ENCODE assay signal across 1 cellular context in the genomic region with DNA sequence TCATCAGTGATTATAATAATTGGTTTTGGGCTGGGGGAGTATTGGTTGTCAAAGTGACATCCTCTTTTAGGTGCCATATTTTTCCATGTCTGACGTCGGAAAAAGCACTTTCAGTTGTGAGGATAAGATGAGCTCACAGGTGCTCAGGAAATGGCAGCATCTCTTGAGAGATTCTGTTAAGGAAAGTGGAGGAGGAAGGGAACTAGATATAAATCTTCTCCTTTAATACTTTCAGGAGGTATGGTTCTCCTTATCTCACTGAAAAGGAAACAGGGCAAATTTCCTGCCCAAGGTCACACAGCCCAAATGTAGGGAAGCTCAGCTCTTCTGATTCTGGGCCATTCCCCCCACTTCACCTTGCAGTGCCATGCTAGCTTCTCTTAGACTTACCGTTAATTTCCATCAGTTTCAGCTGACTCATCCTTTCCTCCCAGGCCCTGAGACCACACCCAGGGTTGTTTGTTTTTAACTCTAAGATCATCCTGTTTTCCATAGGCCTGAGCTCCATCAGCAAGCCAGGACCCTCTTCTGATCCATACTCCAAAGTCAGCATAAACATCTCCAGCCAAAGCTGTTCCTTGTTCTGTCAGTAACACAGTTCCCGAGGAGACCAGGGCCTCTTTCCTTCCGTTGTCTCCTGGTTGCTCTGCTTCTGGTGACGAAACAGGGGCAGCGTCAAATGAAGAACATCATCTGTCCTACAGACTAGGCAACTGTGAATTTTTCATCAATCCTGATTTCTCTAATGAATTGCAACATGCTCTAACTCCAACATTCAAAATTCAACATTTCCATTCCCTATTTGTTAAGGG.
TF ChIP-seq lines count a peak whose summit lies in the region.

No MANE protein-coding gene starts in this region.

TF ChIP-seq in GM12878, 131 proteins besides CTCF, POLR2A, EP300 and RAD21 (continued from another document):
- TF ChIP-seq, protein P1, sequence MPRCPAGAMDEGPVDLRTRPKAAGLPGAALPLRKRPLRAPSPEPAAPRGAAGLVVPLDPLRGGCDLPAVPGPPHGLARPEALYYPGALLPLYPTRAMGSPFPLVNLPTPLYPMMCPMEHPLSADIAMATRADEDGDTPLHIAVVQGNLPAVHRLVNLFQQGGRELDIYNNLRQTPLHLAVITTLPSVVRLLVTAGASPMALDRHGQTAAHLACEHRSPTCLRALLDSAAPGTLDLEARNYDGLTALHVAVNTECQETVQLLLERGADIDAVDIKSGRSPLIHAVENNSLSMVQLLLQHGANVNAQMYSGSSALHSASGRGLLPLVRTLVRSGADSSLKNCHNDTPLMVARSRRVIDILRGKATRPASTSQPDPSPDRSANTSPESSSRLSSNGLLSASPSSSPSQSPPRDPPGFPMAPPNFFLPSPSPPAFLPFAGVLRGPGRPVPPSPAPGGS (IDR thresholded peaks at IDR 0.05; ENCODE audit: borderline replicate concordance, insufficient read depth, low read depth, low read length, poor library complexity, severe bottlenecking) = no peak
- 0 out of 2 replicates have a peak, but pooled peaks have one; percentile 12 for TF ChIP-seq CREM (IDR thresholded peaks at IDR 0.05; ENCODE audit: low read depth)
- TF ChIP-seq, protein P2, sequence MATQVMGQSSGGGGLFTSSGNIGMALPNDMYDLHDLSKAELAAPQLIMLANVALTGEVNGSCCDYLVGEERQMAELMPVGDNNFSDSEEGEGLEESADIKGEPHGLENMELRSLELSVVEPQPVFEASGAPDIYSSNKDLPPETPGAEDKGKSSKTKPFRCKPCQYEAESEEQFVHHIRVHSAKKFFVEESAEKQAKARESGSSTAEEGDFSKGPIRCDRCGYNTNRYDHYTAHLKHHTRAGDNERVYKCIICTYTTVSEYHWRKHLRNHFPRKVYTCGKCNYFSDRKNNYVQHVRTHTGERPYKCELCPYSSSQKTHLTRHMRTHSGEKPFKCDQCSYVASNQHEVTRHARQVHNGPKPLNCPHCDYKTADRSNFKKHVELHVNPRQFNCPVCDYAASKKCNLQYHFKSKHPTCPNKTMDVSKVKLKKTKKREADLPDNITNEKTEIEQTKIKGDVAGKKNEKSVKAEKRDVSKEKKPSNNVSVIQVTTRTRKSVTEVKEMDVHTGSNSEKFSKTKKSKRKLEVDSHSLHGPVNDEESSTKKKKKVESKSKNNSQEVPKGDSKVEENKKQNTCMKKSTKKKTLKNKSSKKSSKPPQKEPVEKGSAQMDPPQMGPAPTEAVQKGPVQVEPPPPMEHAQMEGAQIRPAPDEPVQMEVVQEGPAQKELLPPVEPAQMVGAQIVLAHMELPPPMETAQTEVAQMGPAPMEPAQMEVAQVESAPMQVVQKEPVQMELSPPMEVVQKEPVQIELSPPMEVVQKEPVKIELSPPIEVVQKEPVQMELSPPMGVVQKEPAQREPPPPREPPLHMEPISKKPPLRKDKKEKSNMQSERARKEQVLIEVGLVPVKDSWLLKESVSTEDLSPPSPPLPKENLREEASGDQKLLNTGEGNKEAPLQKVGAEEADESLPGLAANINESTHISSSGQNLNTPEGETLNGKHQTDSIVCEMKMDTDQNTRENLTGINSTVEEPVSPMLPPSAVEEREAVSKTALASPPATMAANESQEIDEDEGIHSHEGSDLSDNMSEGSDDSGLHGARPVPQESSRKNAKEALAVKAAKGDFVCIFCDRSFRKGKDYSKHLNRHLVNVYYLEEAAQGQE (IDR thresholded peaks at IDR 0.05; ENCODE audit: low read depth, low read length) = no peak
- TF ChIP-seq NR2C1 (IDR thresholded peaks at IDR 0.05) = no peak
- TF ChIP-seq NFIC (IDR thresholded peaks at IDR 0.05; ENCODE audit: low read depth, low read length) = 0 out of 2 replicates have a peak, but pooled peaks have one; percentile 23
- TF ChIP-seq CHD4 (IDR thresholded peaks at IDR 0.05) = no peak
- TF ChIP-seq, protein P3, sequence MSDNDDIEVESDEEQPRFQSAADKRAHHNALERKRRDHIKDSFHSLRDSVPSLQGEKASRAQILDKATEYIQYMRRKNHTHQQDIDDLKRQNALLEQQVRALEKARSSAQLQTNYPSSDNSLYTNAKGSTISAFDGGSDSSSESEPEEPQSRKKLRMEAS (IDR thresholded peaks at IDR 0.05; ENCODE audit: low read depth, low read length) = no peak
- no peak for TF ChIP-seq ZNF622 (IDR thresholded peaks at IDR 0.05)
- TF ChIP-seq POLR2AphosphoS2 (IDR thresholded peaks at IDR 0.05; ENCODE audit: low read depth, low read length) = no peak
